In the genomic region with DNA sequence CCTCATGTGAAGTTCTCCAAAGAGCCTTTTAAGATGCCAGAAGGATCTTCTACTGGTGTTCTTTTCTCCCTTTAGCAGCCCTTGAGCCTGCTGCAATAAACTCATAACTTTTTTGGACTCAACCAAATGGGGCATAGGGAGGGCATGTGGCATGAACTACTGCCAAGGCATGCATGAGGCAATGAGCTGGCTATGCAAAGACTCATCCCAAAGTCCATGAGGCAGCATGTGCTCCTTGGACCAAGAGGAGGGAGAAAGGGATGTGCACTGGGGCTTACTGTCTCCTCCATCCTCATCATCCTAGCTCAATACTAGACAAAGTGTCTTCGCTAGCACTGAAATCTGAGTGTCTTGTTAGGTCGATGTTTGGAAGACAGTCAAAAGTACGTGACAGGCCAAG, we compare ENCODE assay signal across 30 cellular contexts. TPM values are rescaled to one million over a fixed set of nuclear protein-coding genes. Genes with fewer than 3 reads are reported as not detected.
DNase-seq lines count a peak whose midpoint lies in the region; ATAC-seq and TF ChIP-seq lines count a peak whose summit lies in the region.
"Had no signal": no experiment of that assay in that cellular context is flagged by ENCODE, and none has a peak within 500 bp of the region (broad histone marks: within the 10 kb centered on the region; RNA-seq: fewer than 3 reads in every experiment).

No MANE protein-coding gene starts in this region.

- no peak for TF ChIP-seq CTCF in nephron (IDR thresholded peaks at IDR 0.05; ENCODE audit: unreplicated experiment in 3 of 3)

- no peak overlapping the region for H3K4me3 Mint-ChIP-seq in nephron
- H3K4me3 Mint-ChIP-seq: immature natural killer cell, mesothelial cell of epicardium, WTC11 had no signal

- no peaks in the 10 kb centered on the region for H3K36me3 ChIP-seq in GM23248 (ENCODE audit: low read depth)
- H3K36me3 ChIP-seq: esophagus squamous epithelium, stomach, tibial nerve had no signal

- in situ Hi-C loops in GM23248 (cut with MboI): no loop called here

- no peaks in the 10 kb centered on the region for H4K20me1 ChIP-seq in GM23248 (ENCODE audit: insufficient read depth)

- peaks cover 4% of the 10 kb centered on the region for H3K9me3 Mint-ChIP-seq in nephron
- H3K9me3 Mint-ChIP-seq: immature natural killer cell, WTC11 had no signal

- H3K9ac ChIP-seq in GM23248: no peak overlapping the region

- H3K27me3 ChIP-seq in GM23248 (replicated peaks; ENCODE audit: insufficient read depth): no peaks in the 10 kb centered on the region
- H3K27me3 ChIP-seq: esophagus squamous epithelium, stomach, tibial nerve had no signal

- H3K4me1 Mint-ChIP-seq in nephron: peaks cover 34% of the 10 kb centered on the region

- H3K27me3 Mint-ChIP-seq in nephron (ENCODE audit: low read depth): no peaks in the 10 kb centered on the region
- H3K27me3 Mint-ChIP-seq: naive thymus-derived CD4-positive, alpha-beta T cell had no signal

- H3K27ac ChIP-seq in GM23248: no peak overlapping the region
- H3K27ac ChIP-seq: esophagus squamous epithelium, stomach, tibial nerve had no signal

- no peak overlapping the region for H3K4me2 ChIP-seq in GM23248 (ENCODE audit: unreplicated experiment)

- ATAC-seq in HG03135 (IDR thresholded peaks at IDR 0.05; ENCODE audit: unreplicated experiment): no peak
- no peak for ATAC-seq in GM21515 (IDR thresholded peaks at IDR 0.05; ENCODE audit: unreplicated experiment)
- ATAC-seq: naive thymus-derived CD4-positive, alpha-beta T cell; Panc1; WTC11 had no signal

- H3K9me2 ChIP-seq in GM23248 (ENCODE audit: insufficient read depth): no peaks in the 10 kb centered on the region

- H3K9me3 ChIP-seq in GM23248 (ENCODE audit: low read depth): no peaks in the 10 kb centered on the region
- H3K9me3 ChIP-seq: esophagus squamous epithelium, stomach, tibial nerve had no signal

- WGBS in GM23248 (ENCODE audit: low coverage in 1 of 2, low lambda C conversion rate in 2 of 2, missing lambda C conversion rate in 2 of 2), 2 experiments: 38 to 46% methylated on average over 3 of the region's 3 CpGs

- peak; percentile 15 for DNase-seq in AG20443 (ENCODE audit: low spot score)
- peak; percentile 56 for DNase-seq in GM23248
- DNase-seq in T1000 (lab: John Stamatoyannopoulos, UW): peak; percentile 0
- DNase-seq in NCI-H1105 (lab: John Stamatoyannopoulos, UW): no peak
- DNase-seq: activated CD4-positive, alpha-beta T cell treated with anti-CD3 and anti-CD28 coated beads, Interleukin-2, amount 50 U/mL, for 1 hour; activated T-cell treated with anti-CD3 and anti-CD28 coated beads, Interleukin-2, amount 50 U/mL, for 48 hours; esophagus squamous epithelium; H7; hypothalamus; immature natural killer cell; naive thymus-derived CD4-positive, alpha-beta T cell; NCI-H1417; NCI-H2081; NCI-H526; SHP77 treated with DMSO at 0.1 percent for 48 hours; stomach; SW 1271; T-helper 9 cell had no signal

- H3F3A ChIP-seq in GM23248 (ENCODE audit: insufficient read depth): no peaks in the 10 kb centered on the region

- H3K27ac Mint-ChIP-seq in nephron: peak overlapping the region in 2 of 3 experiments; percentile 25 to 75
- H3K27ac Mint-ChIP-seq: immature natural killer cell; mesothelial cell of epicardium; naive thymus-derived CD4-positive, alpha-beta T cell; WTC11 had no signal

- H3K4me1 ChIP-seq in GM23248 (ENCODE audit: insufficient read depth): no peaks in the 10 kb centered on the region
- H3K4me1 ChIP-seq: esophagus squamous epithelium, stomach, tibial nerve had no signal

- H3K36me3 Mint-ChIP-seq in nephron (ENCODE audit: low read depth): no peaks in the 10 kb centered on the region
- H3K36me3 Mint-ChIP-seq: immature natural killer cell, mesothelial cell of epicardium, WTC11 had no signal

- no peak overlapping the region for H3K4me3 ChIP-seq in GM23248
- H3K4me3 ChIP-seq: esophagus squamous epithelium, stomach, tibial nerve had no signal

- no peak overlapping the region for H2AFZ ChIP-seq in GM23248

- H3K79me2 ChIP-seq in GM23248 (ENCODE audit: insufficient read depth): no peaks in the 10 kb centered on the region

RNA-seq across cellular contexts. Expression of a gene that starts 44.4 kb away (rescaled TPM):
- not detected in 2 replicates for total RNA-seq in GM23248 (2014; rRNA removed; shearing (Covaris generic))
- not detected in 2 replicates for polyA plus RNA-seq in GM23248 (2016; fragmentation: Nextera tagmentation; extraction: Ambion mirVana)
- total RNA-seq: dermis microvascular lymphatic vessel endothelial cell; esophagus squamous epithelium; H7; liver; mesothelial cell of epicardium; naive thymus-derived CD4-positive, alpha-beta T cell; omental fat pad; skeletal muscle tissue; stomach; tibial nerve; WTC11 had no signal
- polyA plus RNA-seq: adipose tissue; immature natural killer cell; liver; naive thymus-derived CD4-positive, alpha-beta T cell; stomach had no signal
